In genomic region chr13:89214115-89214514, GRCh38 we compare ENCODE assay signal across 30 cellular contexts.
"Had no signal": no experiment of that assay in that cellular context is flagged by ENCODE, and none has a peak within 500 bp of the region (broad histone marks: within the 10 kb centered on the region; RNA-seq: fewer than 3 reads in every experiment).

No MANE protein-coding gene starts in this region.

- ATAC-seq: activated CD8-positive, alpha-beta memory T cell treated with anti-CD3 and anti-CD28 coated beads, Interleukin-2, amount 10 ng/mL, durations not matched to agents 7 days and 5 days; activated naive CD4-positive, alpha-beta T cell treated with anti-CD3 and anti-CD28 coated beads, Interleukin-2, amount 50 U/mL, for 72 hours; Right ventricle myocardium inferior had no signal

- DNase-seq: activated CD4-positive, alpha-beta memory T cell treated with anti-CD3 and anti-CD28 coated beads, Interleukin-2, amount 10 ng/mL, durations not matched to agents 7 days and 5 days; activated CD4-positive, alpha-beta T cell treated with anti-CD3 and anti-CD28 coated beads for 1 hour; activated CD4-positive, alpha-beta T cell treated with anti-CD3 and anti-CD28 coated beads for 48 hours; activated CD4-positive, CD25-positive, alpha-beta regulatory T cell; activated CD8-positive, alpha-beta memory T cell treated with anti-CD3 and anti-CD28 coated beads for 24 hours; activated CD8-positive, alpha-beta memory T cell treated with anti-CD3 and anti-CD28 coated beads, Interleukin-2, amount 10 ng/mL, durations not matched to agents 7 days and 5 days; activated CD8-positive, alpha-beta memory T cell treated with anti-CD3 and anti-CD28 coated beads, Interleukin-2, amount 50 U/mL, for 48 hours; activated gamma-delta T cell; activated naive CD4-positive, alpha-beta T cell treated with Interleukin-2 at 50 U/mL for 16 hours; activated T-cell treated with anti-CD3 and anti-CD28 coated beads, Interleukin-2, amount 50 U/mL, for 1 hour; adrenal gland; KG1; MM.1S; MV-4-11; NCI-H1092; NCI-H1417 treated with DMSO at 0.1 percent for 48 hours; NCI-H1694; NCI-H226; NCI-H446 treated with DMSO at 0.1 percent for 48 hours; NCI-H524; PC-9; SIG-M5; SW 1271; T1000; WERI-Rb-1 had no signal

- FAIRE-seq: astrocyte, RCC 7860 had no signal

- H3K4me3 ChIP-seq: adrenal gland, cardiac muscle cell, PC-9 had no signal
